17 cellular contexts compared by ENCODE assay signal in genomic region chr11:70027451-70027850, GRCh38. TPM values are rescaled to one million over a fixed set of nuclear protein-coding genes. Genes with fewer than 3 reads are reported as not detected.
DNase-seq lines count a peak whose midpoint lies in the region; ATAC-seq and TF ChIP-seq lines count a peak whose summit lies in the region.
"Had no signal": no experiment of that assay in that cellular context is flagged by ENCODE, and none has a peak within 500 bp of the region (broad histone marks: within the 10 kb centered on the region; RNA-seq: fewer than 3 reads in every experiment).

No MANE protein-coding gene starts in this region.

- intact Hi-C loops in stomach (cut with DNase I; ENCODE audit: low total_unique reads) = no loop called here

- H3K9me3 Mint-ChIP-seq in activated CD8-positive, alpha-beta memory T cell treated with anti-CD3 and anti-CD28 coated beads, Interleukin-2, amount 10 ng/mL, durations not matched to agents 7 days and 5 days (ENCODE audit: low read depth) = no peaks in the 10 kb centered on the region
- no peaks in the 10 kb centered on the region for H3K9me3 Mint-ChIP-seq in endodermal cell
- H3K9me3 Mint-ChIP-seq in activated CD8-positive, alpha-beta T cell treated with anti-CD3 and anti-CD28 coated beads, Interleukin-2, amount 10 ng/mL, durations not matched to agents 7 days and 5 days (ENCODE audit: insufficient read depth) = no peaks in the 10 kb centered on the region
- H3K9me3 Mint-ChIP-seq: CD4-positive, alpha-beta T cell; GM23338 had no signal

- H3K4me3 ChIP-seq in endodermal cell (ENCODE audit: low read length) = no peak overlapping the region
- no peak overlapping the region for H3K4me3 ChIP-seq in stomach
- H3K4me3 ChIP-seq: A549, GM23338 had no signal

- no peaks in the 10 kb centered on the region for H3K27me3 Mint-ChIP-seq in activated CD8-positive, alpha-beta memory T cell treated with anti-CD3 and anti-CD28 coated beads, Interleukin-2, amount 10 ng/mL, durations not matched to agents 7 days and 5 days
- H3K27me3 Mint-ChIP-seq in endodermal cell (ENCODE audit: insufficient read depth) = peaks cover 16% of the 10 kb centered on the region
- no peaks in the 10 kb centered on the region for H3K27me3 Mint-ChIP-seq in activated CD8-positive, alpha-beta T cell treated with anti-CD3 and anti-CD28 coated beads, Interleukin-2, amount 10 ng/mL, durations not matched to agents 7 days and 5 days (ENCODE audit: low read depth)

- CTCF ChIA-PET in activated CD8-positive, alpha-beta memory T cell treated with anti-CD3 and anti-CD28 coated beads, Interleukin-2, amount 10 ng/mL, durations not matched to agents 7 days and 5 days (lab: Charles Lee) = no interaction called here
- CTCF ChIA-PET in activated CD8-positive, alpha-beta T cell treated with anti-CD3 and anti-CD28 coated beads, Interleukin-2, amount 10 ng/mL, durations not matched to agents 7 days and 5 days (lab: Charles Lee) = no interaction called here

- ATAC-seq in activated CD8-positive, alpha-beta memory T cell treated with anti-CD3 and anti-CD28 coated beads, Interleukin-2, amount 10 ng/mL, durations not matched to agents 7 days and 5 days = no peak
- no peak for ATAC-seq in activated CD8-positive, alpha-beta T cell treated with anti-CD3 and anti-CD28 coated beads, Interleukin-2, amount 10 ng/mL, durations not matched to agents 7 days and 5 days
- ATAC-seq: A549, GM23338, HCT116 had no signal

- no peak overlapping the region for H3K27ac ChIP-seq in endodermal cell (ENCODE audit: low read depth, low read length)
- no peak overlapping the region for H3K27ac ChIP-seq in stomach
- H3K27ac ChIP-seq: 22Rv1, A549, C4-2B had no signal

- WGBS in endodermal cell (ENCODE audit: insufficient coverage in 1 of 2, insufficient read length in 1 of 2), 2 experiments = 90 to 95% methylated on average over 8 of the region's 8 CpGs
- 75 to 88% (median 80%) methylated on average over 5 to 8 of the region's 8 CpGs for WGBS in stomach, 5 donors

- no peaks in the 10 kb centered on the region for H3K4me1 ChIP-seq in endodermal cell (ENCODE audit: control insufficient read depth, insufficient read depth, low read length)
- no peaks in the 10 kb centered on the region for H3K4me1 ChIP-seq in stomach
- H3K4me1 ChIP-seq: A549, Caco-2 had no signal

- H3K27me3 ChIP-seq in endodermal cell (ENCODE audit: control insufficient read depth, insufficient read depth, low read length, poor library complexity, severe bottlenecking) (no peaks in the 10 kb centered on the region), stomach (no peaks in the 10 kb centered on the region)

- no peak overlapping the region for H3K4me3 Mint-ChIP-seq in activated CD8-positive, alpha-beta memory T cell treated with anti-CD3 and anti-CD28 coated beads, Interleukin-2, amount 10 ng/mL, durations not matched to agents 7 days and 5 days
- no peak overlapping the region for H3K4me3 Mint-ChIP-seq in endodermal cell
- no peak overlapping the region for H3K4me3 Mint-ChIP-seq in activated CD8-positive, alpha-beta T cell treated with anti-CD3 and anti-CD28 coated beads, Interleukin-2, amount 10 ng/mL, durations not matched to agents 7 days and 5 days
- H3K4me3 Mint-ChIP-seq: CD4-positive, alpha-beta T cell; GM23338; HFFc6 had no signal

- peak; percentile 13 for DNase-seq in activated CD8-positive, alpha-beta memory T cell treated with anti-CD3 and anti-CD28 coated beads for 24 hours
- no peak for DNase-seq in activated CD8-positive, alpha-beta memory T cell treated with anti-CD3 and anti-CD28 coated beads, Interleukin-2, amount 10 ng/mL, durations not matched to agents 7 days and 5 days
- DNase-seq in endodermal cell (peak; percentile 13), stomach (peak; percentile 22), activated T-cell treated with anti-CD3 and anti-CD28 coated beads for 4 hours (no peak)
- no peak for DNase-seq in activated CD4-positive, alpha-beta T cell treated with anti-CD3 and anti-CD28 coated beads for 4 hours
- no peak for DNase-seq in activated CD8-positive, alpha-beta T cell treated with anti-CD3 and anti-CD28 coated beads, Interleukin-2, amount 10 ng/mL, durations not matched to agents 7 days and 5 days
- DNase-seq: AML-193; CD4-positive, alpha-beta T cell; HFFc6; IMR-90 had no signal

- TF ChIP-seq CTCF in endodermal cell (conservative IDR thresholded peaks at IDR 0.05) (no peak), stomach (IDR thresholded peaks at IDR 0.05) (no peak)

- POLR2A ChIA-PET in activated CD8-positive, alpha-beta T cell treated with anti-CD3 and anti-CD28 coated beads, Interleukin-2, amount 10 ng/mL, durations not matched to agents 7 days and 5 days (lab: Charles Lee) = no interaction called here

- H3K36me3 Mint-ChIP-seq in activated CD8-positive, alpha-beta memory T cell treated with anti-CD3 and anti-CD28 coated beads, Interleukin-2, amount 10 ng/mL, durations not matched to agents 7 days and 5 days = no peaks in the 10 kb centered on the region
- H3K36me3 Mint-ChIP-seq in endodermal cell (ENCODE audit: low read depth) = no peaks in the 10 kb centered on the region
- no peaks in the 10 kb centered on the region for H3K36me3 Mint-ChIP-seq in activated CD8-positive, alpha-beta T cell treated with anti-CD3 and anti-CD28 coated beads, Interleukin-2, amount 10 ng/mL, durations not matched to agents 7 days and 5 days (ENCODE audit: low read depth)

- TF ChIP-seq POLR2A in stomach (IDR thresholded peaks at IDR 0.05) = no peak

- TF ChIP-seq EP300 in stomach (IDR thresholded peaks at IDR 0.05) = no peak

- H3K27ac Mint-ChIP-seq in activated CD8-positive, alpha-beta memory T cell treated with anti-CD3 and anti-CD28 coated beads, Interleukin-2, amount 10 ng/mL, durations not matched to agents 7 days and 5 days = no peak overlapping the region
- no peak overlapping the region for H3K27ac Mint-ChIP-seq in endodermal cell
- H3K27ac Mint-ChIP-seq in activated CD8-positive, alpha-beta T cell treated with anti-CD3 and anti-CD28 coated beads, Interleukin-2, amount 10 ng/mL, durations not matched to agents 7 days and 5 days = no peak overlapping the region
- H3K27ac Mint-ChIP-seq: CD4-positive, alpha-beta T cell; GM23338; HFFc6 had no signal

- H3K36me3 ChIP-seq in endodermal cell (ENCODE audit: control insufficient read depth, insufficient read depth, low read length) (no peaks in the 10 kb centered on the region), stomach (no peaks in the 10 kb centered on the region)

- H3K4me1 Mint-ChIP-seq in activated CD8-positive, alpha-beta memory T cell treated with anti-CD3 and anti-CD28 coated beads, Interleukin-2, amount 10 ng/mL, durations not matched to agents 7 days and 5 days = no peaks in the 10 kb centered on the region
- H3K4me1 Mint-ChIP-seq in endodermal cell = peaks cover 9% of the 10 kb centered on the region
- H3K4me1 Mint-ChIP-seq in activated CD8-positive, alpha-beta T cell treated with anti-CD3 and anti-CD28 coated beads, Interleukin-2, amount 10 ng/mL, durations not matched to agents 7 days and 5 days (ENCODE audit: low read depth) = no peaks in the 10 kb centered on the region

- no peaks in the 10 kb centered on the region for H3K9me3 ChIP-seq in endodermal cell (ENCODE audit: control insufficient read depth, low read length)
- H3K9me3 ChIP-seq in stomach = peaks cover 0 to 9% (median 6%) of the 10 kb centered on the region in 4 donors
- H3K9me3 ChIP-seq: Caco-2 had no signal

- no peak overlapping the region for H3K9ac ChIP-seq in endodermal cell (ENCODE audit: extremely low read depth, low read length, poor library complexity, severe bottlenecking)

RNA-seq across cellular contexts. Expression of gene ANO1, which starts 50.7 kb away (rescaled TPM):
- not detected for total RNA-seq in activated CD8-positive, alpha-beta memory T cell treated with anti-CD3 and anti-CD28 coated beads, Interleukin-2, amount 10 ng/mL, durations not matched to agents 7 days and 5 days
- total RNA-seq in endodermal cell = 1 to 10 TPM; 3.0 to 7.7 TPM
- polyA plus RNA-seq in endodermal cell (2013, experiment 1 of 2) = 1.1 TPM
- polyA plus RNA-seq in endodermal cell (2013, experiment 2 of 2) = 0.62 TPM
- total RNA-seq in stomach = 10 to 100 TPM in 4 of 5 donors, 1 to 10 TPM in 1; 5.2 to 69.6 (median 32.7) TPM
- 1 to 10 TPM; 1.8 to 5.6 (median 4.3) TPM for polyA plus RNA-seq in stomach
- not detected for total RNA-seq in activated CD8-positive, alpha-beta T cell treated with anti-CD3 and anti-CD28 coated beads, Interleukin-2, amount 10 ng/mL, durations not matched to agents 7 days and 5 days
- total RNA-seq: CD4-positive, alpha-beta T cell; HFFc6 had no signal

Comparison
In these comparisons a context has a peak if more than half of its experiments do, and no peak if none do; other contexts are left out.
1. DNase-seq: peak in activated CD8-positive, alpha-beta memory T cell treated with anti-CD3 and anti-CD28 coated beads for 24 hours (single experiment), endodermal cell (single experiment) and stomach (single experiment); none in activated CD8-positive, alpha-beta memory T cell treated with anti-CD3 and anti-CD28 coated beads, Interleukin-2, amount 10 ng/mL, durations not matched to agents 7 days and 5 days (single experiment), activated CD4-positive, alpha-beta T cell treated with anti-CD3 and anti-CD28 coated beads for 4 hours (0 of 2), activated T-cell treated with anti-CD3 and anti-CD28 coated beads for 4 hours (single experiment) and activated CD8-positive, alpha-beta T cell treated with anti-CD3 and anti-CD28 coated beads, Interleukin-2, amount 10 ng/mL, durations not matched to agents 7 days and 5 days (single experiment).
2. RNA of gene ANO1, which starts 50.7 kb away (total RNA-seq): 5.2 to 69.6 TPM in stomach and 3.0 to 7.7 TPM in endodermal cell; not detected in activated CD8-positive, alpha-beta memory T cell treated with anti-CD3 and anti-CD28 coated beads, Interleukin-2, amount 10 ng/mL, durations not matched to agents 7 days and 5 days and not detected in activated CD8-positive, alpha-beta T cell treated with anti-CD3 and anti-CD28 coated beads, Interleukin-2, amount 10 ng/mL, durations not matched to agents 7 days and 5 days; every median in the first group is over 4 times any median in the second.